Comparison of ENCODE assay signal across 8 cellular contexts in the genomic region with DNA sequence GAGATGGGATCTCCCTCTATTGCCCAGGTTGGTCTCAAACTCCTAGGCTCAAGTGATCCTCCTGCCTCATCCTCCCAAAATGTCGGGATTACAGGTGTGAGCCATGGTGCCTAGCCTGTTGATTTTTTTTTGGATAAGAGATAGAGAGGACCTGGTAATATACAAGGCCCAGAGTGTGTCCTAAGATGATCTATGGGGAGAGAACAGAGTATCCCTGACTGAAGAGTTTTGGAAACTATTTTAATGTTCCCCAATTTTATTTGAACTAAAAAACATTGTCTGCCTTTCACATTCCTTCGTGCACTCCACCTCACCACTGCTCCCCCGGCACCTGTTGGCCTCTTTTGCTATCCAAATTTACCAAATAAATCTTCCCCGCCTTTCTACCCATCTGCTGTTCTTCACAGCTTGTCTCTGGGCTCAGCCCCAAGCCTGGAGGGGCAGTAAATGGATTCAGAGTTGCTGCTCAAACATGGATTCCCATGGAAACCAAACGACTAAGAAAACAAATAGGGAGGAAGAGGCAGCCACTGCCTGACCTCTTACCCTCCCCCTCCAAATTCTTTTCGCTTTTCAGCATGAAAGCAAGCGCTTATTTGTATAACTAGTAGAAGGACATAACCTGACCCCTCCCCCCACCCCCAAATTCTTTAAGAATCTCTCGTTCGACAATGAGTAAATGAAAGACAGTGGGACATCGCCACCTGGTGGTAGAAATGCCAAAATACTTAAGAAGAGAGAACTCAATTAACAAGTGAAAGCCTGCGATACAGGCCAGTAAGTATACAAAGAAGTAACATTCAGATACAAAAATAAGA. TPM values are rescaled to one million over a fixed set of nuclear protein-coding genes. Genes with fewer than 3 reads are reported as not detected.
DNase-seq lines count a peak whose midpoint lies in the region; ATAC-seq, FAIRE-seq and TF ChIP-seq lines count a peak whose summit lies in the region.

No MANE protein-coding gene starts in this region.

- DNase-seq in ELF-1 (ENCODE audit: low read depth, low spot score) (peak; percentile 94), LHCN-M2 (ENCODE audit: low read depth) (peak; percentile 81), RCC 7860 (ENCODE audit: low spot score) (peak; percentile 36), fibroblast of mammary gland (ENCODE audit: low read depth) (peak; percentile 88), natural killer cell (peak; percentile 48)
- DNase-seq in activated T-helper 1 cell treated with anti-CD3 and anti-CD28 coated beads, Interleukin-2, amount 50 U/mL, for 16 hours (ENCODE audit: low read depth in 1 of 2, low spot score in 1 of 2) = peak; percentile 29 to 47

- H3K4me3 ChIP-seq in fibroblast of mammary gland (ENCODE audit: control insufficient read depth, low read depth, low read length) = peak overlapping the region; percentile 33

- no peaks in the 10 kb centered on the region for H3K36me3 Mint-ChIP-seq in natural killer cell
- H3K36me3 Mint-ChIP-seq in stimulated activated memory B cell treated with anti-CD40 and anti-IgM and Interleukin-4, amounts not matched to agents 10 μg/mL and 1 μg/mL and 100 μg/mL, for 72 hours = no peaks in the 10 kb centered on the region

- no peaks in the 10 kb centered on the region for H3K9me3 Mint-ChIP-seq in natural killer cell
- no peaks in the 10 kb centered on the region for H3K9me3 Mint-ChIP-seq in stimulated activated memory B cell treated with anti-CD40 and anti-IgM and Interleukin-4, amounts not matched to agents 10 μg/mL and 1 μg/mL and 100 μg/mL, for 72 hours

- intact Hi-C loops in natural killer cell (cut with micrococcal nuclease) = loop anchor here (1.0 to 2.0 kb wide), 3 partner anchors 12 to 120 kb away; no protein-coding TSS in a partner anchor

- peak overlapping the region in 1 of 2 donors; percentile 58 for H3K27ac Mint-ChIP-seq in natural killer cell
- H3K27ac Mint-ChIP-seq in stimulated activated memory B cell treated with anti-CD40 and anti-IgM and Interleukin-4, amounts not matched to agents 10 μg/mL and 1 μg/mL and 100 μg/mL, for 72 hours = no peak overlapping the region

- H3K4me1 Mint-ChIP-seq in natural killer cell = peaks cover 6% of the 10 kb centered on the region in 2 donors
- peaks cover 6% of the 10 kb centered on the region for H3K4me1 Mint-ChIP-seq in stimulated activated memory B cell treated with anti-CD40 and anti-IgM and Interleukin-4, amounts not matched to agents 10 μg/mL and 1 μg/mL and 100 μg/mL, for 72 hours

- ATAC-seq in natural killer cell = peak; percentile 72 to 80 (median 78)
- peak; percentile 64 for ATAC-seq in stimulated activated memory B cell treated with anti-CD40 and anti-IgM and Interleukin-4, amounts not matched to agents 10 μg/mL and 1 μg/mL and 100 μg/mL, for 72 hours
- ATAC-seq in GM19328 (IDR thresholded peaks at IDR 0.05; ENCODE audit: unreplicated experiment) = no peak

- peak overlapping the region; percentile 45 for H3K4me3 Mint-ChIP-seq in natural killer cell
- H3K4me3 Mint-ChIP-seq in stimulated activated memory B cell treated with anti-CD40 and anti-IgM and Interleukin-4, amounts not matched to agents 10 μg/mL and 1 μg/mL and 100 μg/mL, for 72 hours = peak overlapping the region; percentile 1

- TF ChIP-seq CTCF in fibroblast of mammary gland (conservative IDR thresholded peaks at IDR 0.05; ENCODE audit: control insufficient read depth, insufficient read depth, low read depth, low read length) (peak; percentile 67), natural killer cell (IDR thresholded peaks at IDR 0.05) (peak; percentile 75)

- no peaks in the 10 kb centered on the region for H3K27me3 Mint-ChIP-seq in natural killer cell (ENCODE audit: low read depth in 2 of 2)
- peaks cover 9% of the 10 kb centered on the region for H3K27me3 Mint-ChIP-seq in stimulated activated memory B cell treated with anti-CD40 and anti-IgM and Interleukin-4, amounts not matched to agents 10 μg/mL and 1 μg/mL and 100 μg/mL, for 72 hours

- no peak for FAIRE-seq in RCC 7860 (lab: Jason Lieb, UNC)

RNA-seq across cellular contexts. Expression of gene OR10G3, which starts 22.6 kb away (rescaled TPM):
- total RNA-seq in LHCN-M2 (2014; rRNA removed) (not detected in 2 replicates), natural killer cell (not detected)
- polyA plus RNA-seq in LHCN-M2 (2012) = not detected

RNA-seq across cellular contexts. Expression of gene SALL2, which starts 31.1 kb away (rescaled TPM):
- 3.5 and 7.1 TPM in 2 replicates for total RNA-seq in LHCN-M2 (2014; rRNA removed)
- polyA plus RNA-seq in LHCN-M2 (2012) = 4.1 TPM
- 1 to 10 TPM; 1.6 to 2.5 (median 2.2) TPM for total RNA-seq in natural killer cell

RNA-seq across cellular contexts. Expression of gene METTL3, which starts 46.2 kb away (rescaled TPM):
- total RNA-seq in LHCN-M2 (2014; rRNA removed) (74.3 and 85.0 TPM in 2 replicates), natural killer cell (10 to 100 TPM; 63.3 to 72.5 (median 68.3) TPM)
- polyA plus RNA-seq in LHCN-M2 (2012) = 26.7 TPM

Comparison
In these comparisons a context has a peak if more than half of its experiments do, and no peak if none do; other contexts are left out.
1. DNase-seq: peak in every context shown above with its lines; median percentile 94 in ELF-1; 88 in fibroblast of mammary gland; 81 in LHCN-M2; 48 in natural killer cell; 38 in activated T-helper 1 cell treated with anti-CD3 and anti-CD28 coated beads, Interleukin-2, amount 50 U/mL, for 16 hours; 36 in RCC 7860.